Comparison of ENCODE assay signal across 28 cellular contexts in genomic region chr7:33215992-33216391, GRCh38.
"Had no signal": no experiment of that assay in that cellular context is flagged by ENCODE, and none has a peak within 500 bp of the region (broad histone marks: within the 10 kb centered on the region; RNA-seq: fewer than 3 reads in every experiment).

No MANE protein-coding gene starts in this region.

- DNase-seq: activated CD4-positive, alpha-beta T cell treated with anti-CD3 and anti-CD28 coated beads for 1 hour; activated CD4-positive, alpha-beta T cell treated with anti-CD3 and anti-CD28 coated beads for 4 hours; activated CD4-positive, alpha-beta T cell treated with anti-CD3 and anti-CD28 coated beads, Interleukin-2, amount 50 U/mL, for 1 hour; activated CD4-positive, alpha-beta T cell treated with anti-CD3 and anti-CD28 coated beads, Interleukin-2, amount 50 U/mL, for 48 hours; activated CD8-positive, alpha-beta memory T cell treated with anti-CD3 and anti-CD28 coated beads for 24 hours; activated CD8-positive, alpha-beta T cell treated with anti-CD3 and anti-CD28 coated beads for 36 hours; activated effector memory CD4-positive, alpha-beta T cell treated with anti-CD3 and anti-CD28 coated beads, Interleukin-2, amount 50 U/mL, for 16 hours; activated naive CD4-positive, alpha-beta T cell treated with anti-CD3 and anti-CD28 coated beads for 36 hours; activated naive CD8-positive, alpha-beta T cell treated with anti-CD3 and anti-CD28 coated beads for 36 hours; activated naive CD8-positive, alpha-beta T cell treated with anti-CD3 and anti-CD28 coated beads, Interleukin-2, amount 50 U/mL, for 24 hours; activated T-cell treated with anti-CD3 and anti-CD28 coated beads, Interleukin-2, amount 50 U/mL, for 1 hour; activated T-cell treated with anti-CD3 and anti-CD28 coated beads, Interleukin-2, amount 50 U/mL, for 48 hours; adrenal gland; amygdala; aorta; body of pancreas; caudate nucleus; cortex of kidney; dermis blood vessel endothelial cell; effector CD4-positive, alpha-beta T cell; effector memory CD8-positive, alpha-beta T cell; erythroblast; esophagus squamous epithelium; glutamatergic neuron; heart left ventricle; T-helper 1 cell; T-helper 17 cell; T1000 had no signal

- H3K4me1 ChIP-seq: adrenal gland, body of pancreas, esophagus squamous epithelium, heart left ventricle had no signal

- H3K27me3 ChIP-seq: adrenal gland, body of pancreas, esophagus squamous epithelium, heart left ventricle had no signal

- H3K36me3 ChIP-seq: adrenal gland had no signal

- H3K27ac ChIP-seq: adrenal gland, body of pancreas had no signal

- ATAC-seq: activated CD8-positive, alpha-beta T cell treated with anti-CD3 and anti-CD28 coated beads for 36 hours; activated naive CD8-positive, alpha-beta T cell treated with anti-CD3 and anti-CD28 coated beads, Interleukin-2, amount 50 U/mL, for 24 hours; body of pancreas; effector memory CD8-positive, alpha-beta T cell; heart left ventricle; T-helper 17 cell had no signal

- H3K4me3 ChIP-seq: adrenal gland, body of pancreas, esophagus squamous epithelium, heart left ventricle had no signal
